1 cellular context compared by ENCODE assay signal in the genomic region with DNA sequence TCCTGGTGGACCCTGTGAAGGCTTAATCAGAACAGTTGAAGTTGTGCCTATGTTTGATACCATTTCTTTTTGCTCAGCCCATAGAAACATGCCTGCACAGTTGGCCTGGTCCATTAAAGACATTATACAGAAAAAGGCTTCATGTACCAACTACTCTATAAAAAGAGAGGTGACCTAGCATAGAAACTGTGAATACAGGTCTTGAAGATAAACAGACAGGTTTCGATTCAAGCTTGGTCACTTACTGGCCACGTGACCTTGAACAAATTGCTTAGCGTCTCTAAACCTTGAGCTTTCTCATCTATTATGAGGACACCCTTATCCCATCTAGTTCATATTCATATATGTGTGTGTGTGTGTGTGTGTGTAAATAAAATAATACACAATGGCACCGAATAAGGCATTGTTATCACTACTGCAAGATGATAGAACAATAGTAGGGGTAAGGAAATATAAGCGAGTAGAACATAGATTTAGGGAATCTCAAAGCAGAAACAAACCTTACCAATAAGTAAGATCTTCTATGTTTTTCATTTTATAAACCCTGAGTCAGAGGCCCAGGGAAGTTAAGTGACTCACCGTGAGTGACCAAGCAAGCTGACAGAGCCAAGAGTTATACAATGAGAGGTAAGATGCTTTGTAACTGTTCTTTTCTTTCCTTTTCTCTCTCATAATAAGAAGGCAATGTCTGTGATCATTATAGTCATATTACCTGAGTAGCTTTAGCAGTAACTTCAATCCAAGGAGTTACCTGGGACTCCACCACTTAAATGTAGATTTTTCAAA.
TF ChIP-seq lines count a peak whose summit lies in the region.

No MANE protein-coding gene starts in this region.

TF ChIP-seq in HepG2, 621 proteins besides CTCF, POLR2A, EP300 and RAD21 (continued from another document):
- TF ChIP-seq, protein P1, sequence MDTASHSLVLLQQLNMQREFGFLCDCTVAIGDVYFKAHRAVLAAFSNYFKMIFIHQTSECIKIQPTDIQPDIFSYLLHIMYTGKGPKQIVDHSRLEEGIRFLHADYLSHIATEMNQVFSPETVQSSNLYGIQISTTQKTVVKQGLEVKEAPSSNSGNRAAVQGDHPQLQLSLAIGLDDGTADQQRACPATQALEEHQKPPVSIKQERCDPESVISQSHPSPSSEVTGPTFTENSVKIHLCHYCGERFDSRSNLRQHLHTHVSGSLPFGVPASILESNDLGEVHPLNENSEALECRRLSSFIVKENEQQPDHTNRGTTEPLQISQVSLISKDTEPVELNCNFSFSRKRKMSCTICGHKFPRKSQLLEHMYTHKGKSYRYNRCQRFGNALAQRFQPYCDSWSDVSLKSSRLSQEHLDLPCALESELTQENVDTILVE (CRISPR knock-in tag; IDR thresholded peaks at IDR 0.05): no peak
- TF ChIP-seq, protein P2, sequence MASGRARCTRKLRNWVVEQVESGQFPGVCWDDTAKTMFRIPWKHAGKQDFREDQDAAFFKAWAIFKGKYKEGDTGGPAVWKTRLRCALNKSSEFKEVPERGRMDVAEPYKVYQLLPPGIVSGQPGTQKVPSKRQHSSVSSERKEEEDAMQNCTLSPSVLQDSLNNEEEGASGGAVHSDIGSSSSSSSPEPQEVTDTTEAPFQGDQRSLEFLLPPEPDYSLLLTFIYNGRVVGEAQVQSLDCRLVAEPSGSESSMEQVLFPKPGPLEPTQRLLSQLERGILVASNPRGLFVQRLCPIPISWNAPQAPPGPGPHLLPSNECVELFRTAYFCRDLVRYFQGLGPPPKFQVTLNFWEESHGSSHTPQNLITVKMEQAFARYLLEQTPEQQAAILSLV (CRISPR knock-in tag; IDR thresholded peaks at IDR 0.05; ENCODE audit: borderline replicate concordance): no peak
